Comparison of ENCODE assay signal across 8 cellular contexts in genomic region chr1:7961199-7962010, GRCh38. TPM values are rescaled to one million over a fixed set of nuclear protein-coding genes. Genes with fewer than 3 reads are reported as not detected.
DNase-seq lines count a peak whose midpoint lies in the region; ATAC-seq and TF ChIP-seq lines count a peak whose summit lies in the region.

Gene PARK7 (plus strand): TSS chr1:7961711. CDS start chr1:7962786, 1,075 bp downstream.

- peak within 1 kb of the TSS; percentile 98 for H3K27ac Mint-ChIP-seq in Caco-2 (ENCODE audit: unreplicated experiment)

- H3K27me3 Mint-ChIP-seq in Caco-2 (ENCODE audit: insufficient read depth, unreplicated experiment), result no peaks in the 10 kb centered on the region

- no peaks in the 10 kb centered on the region for H3K4me1 ChIP-seq in Caco-2
- H3K4me1 ChIP-seq in effector memory CD4-positive, alpha-beta T cell (ENCODE audit: control insufficient read depth, insufficient read depth, low read length, poor library complexity, severe bottlenecking), result peaks cover 22% of the 10 kb centered on the region

- peak within 1 kb of the TSS; percentile 93 for H3K27ac ChIP-seq in effector memory CD4-positive, alpha-beta T cell (ENCODE audit: insufficient read depth, low read length, poor library complexity, severe bottlenecking)

- H3K4me3 ChIP-seq in Caco-2 (ENCODE audit: low read depth, low read length), result peak within 1 kb of the TSS; percentile 72
- H3K4me3 ChIP-seq in effector memory CD4-positive, alpha-beta T cell (ENCODE audit: insufficient read depth, low read depth, low read length, poor library complexity, severe bottlenecking), result peak within 1 kb of the TSS; percentile 86

- intact Hi-C loops in Caco-2 (cut with micrococcal nuclease; ENCODE audit: unreplicated experiment), result no loop called here

- CTCF ChIA-PET in Caco-2 (lab: Charles Lee), result interaction anchor here (1.5 to 1.6 kb wide), 2 partner anchors 14 to 353 kb away, joined by 3 read pairs; no protein-coding TSS in a partner anchor
- CTCF ChIA-PET in activated CD8-positive, alpha-beta memory T cell treated with anti-CD3 and anti-CD28 coated beads for 36 hours (lab: Charles Lee), result interaction anchor here (0.5 to 1.8 kb wide), 4 partner anchors 10 to 646 kb away, joined by 3 to 4 read pairs (median 4); no protein-coding TSS in a partner anchor

- H3K36me3 ChIP-seq in Caco-2 (ENCODE audit: control insufficient read depth, insufficient read depth, low read length), result no peaks in the 10 kb centered on the region; the same call in 1 of the 2 replicates
- H3K36me3 ChIP-seq in effector memory CD4-positive, alpha-beta T cell (ENCODE audit: control insufficient read depth, insufficient read depth, low read length), result peaks cover 25% of the 10 kb centered on the region

- POLR2A ChIA-PET in Caco-2 (lab: Charles Lee), result interaction anchor here (0.6 kb wide), 2 partner anchors 17 to 1177 kb away, joined by 3 to 4 read pairs; no protein-coding TSS in a partner anchor
- POLR2A ChIA-PET in activated CD8-positive, alpha-beta memory T cell treated with anti-CD3 and anti-CD28 coated beads for 36 hours (lab: Charles Lee), result interaction anchor here (0.7 to 1.6 kb wide), 4 partner anchors 12 to 48 kb away, joined by 3 to 17 read pairs (median 8); partner anchors contain the start of gene TNFRSF9

- H3K27me3 ChIP-seq in Caco-2 (replicated peaks; ENCODE audit: control insufficient read depth, insufficient read depth, low read length), result no peaks in the 10 kb centered on the region
- no peaks in the 10 kb centered on the region for H3K27me3 ChIP-seq in effector memory CD4-positive, alpha-beta T cell (replicated peaks; ENCODE audit: control insufficient read depth, insufficient read depth, low read length, poor library complexity, severe bottlenecking)

- peak; percentile 30 to 59 for TF ChIP-seq CTCF in Caco-2 (IDR thresholded peaks at IDR 0.05; ENCODE audit: insufficient read depth in 1 of 2, low read depth in 1 of 2, low read length in 1 of 2, severe bottlenecking in 1 of 2, unreplicated experiment in 1 of 2)

- BruUV-seq in Caco-2 (replicated peaks; lab: Mats Ljungman, UMichigan), result no TSS peak

- H3K4me1 Mint-ChIP-seq in Caco-2 (ENCODE audit: low read depth, unreplicated experiment), result no peaks in the 10 kb centered on the region

- peak; percentile 97 for ATAC-seq in GM21360 (IDR thresholded peaks at IDR 0.05; ENCODE audit: unreplicated experiment)

- H3K4me3 Mint-ChIP-seq in Caco-2 (ENCODE audit: unreplicated experiment), result peak within 1 kb of the TSS; percentile 99

- peak; percentile 99 for DNase-seq in Caco-2
- DNase-seq in HT1080 (ENCODE audit: low read depth), result peak; percentile 99
- peak; percentile 98 to 99 for DNase-seq in NOMO-1 (lab: John Stamatoyannopoulos, UW; ENCODE audit: unreplicated experiment in 2 of 2)
- DNase-seq in effector memory CD4-positive, alpha-beta T cell, result peak; percentile 98 to 100 (median 100)
- DNase-seq in medulla oblongata (ENCODE audit: extremely low spot score), result peak; percentile 99
- DNase-seq in stimulated activated CD8-positive, alpha-beta memory T cell treated with anti-CD3 and anti-CD28 coated beads, Interleukin-12 subunit alpha, Interleukin-12 subunit beta, amount 100 ng/mL, for 1 hour (ENCODE audit: low read depth), result peak; percentile 100

- peaks cover 45% of the 10 kb centered on the region for H3K36me3 Mint-ChIP-seq in Caco-2 (ENCODE audit: insufficient read depth, unreplicated experiment)

- no peaks in the 10 kb centered on the region for H3K9me3 Mint-ChIP-seq in Caco-2 (ENCODE audit: unreplicated experiment)

- H3K9me3 ChIP-seq in Caco-2, result no peaks in the 10 kb centered on the region
- H3K9me3 ChIP-seq in effector memory CD4-positive, alpha-beta T cell (ENCODE audit: control insufficient read depth, low read length), result no peaks in the 10 kb centered on the region

RNA-seq across cellular contexts. Expression of gene PARK7, which starts in this region (rescaled TPM):
- 284 and 293 TPM in 2 replicates for total RNA-seq in Caco-2 (2022)
- total RNA-seq in HT1080 (2014; rRNA removed; shearing (Covaris generic)), result 274 and 280 TPM in 2 replicates
- polyA plus RNA-seq in HT1080 (2015; cell fraction: cytosol; rRNA removed), result 334 and 398 TPM in 2 replicates
- polyA plus RNA-seq in HT1080 (2015; cell fraction: nucleus; rRNA removed), result 130 and 150 TPM in 2 replicates
- 100 to 1,000 TPM; 605 to 606 TPM for total RNA-seq in activated CD8-positive, alpha-beta memory T cell treated with anti-CD3 and anti-CD28 coated beads for 36 hours

Comparison
In these comparisons a context has a peak if more than half of its experiments do, and no peak if none do; other contexts are left out.
1. Peak in every context shown above with its lines: DNase-seq, ATAC-seq, H3K4me3 ChIP-seq and H3K27ac ChIP-seq.